In genomic region chr1:32056598-32056997, GRCh38 we compare ENCODE assay signal across 1 cellular context.
TF ChIP-seq lines count a peak whose summit lies in the region.

No MANE protein-coding gene starts in this region.

TF ChIP-seq in K562, 482 proteins besides CTCF, POLR2A, EP300 and RAD21:
- TF ChIP-seq ZKSCAN1 (IDR thresholded peaks at IDR 0.05; ENCODE audit: low read depth, low read length) (peak; percentile 78), ETV5 (CRISPR knock-in tag; IDR thresholded peaks at IDR 0.05; ENCODE audit: low read depth) (no peak), SIX5 (IDR thresholded peaks at IDR 0.05; ENCODE audit: borderline replicate concordance in 1 of 2, insufficient read depth in 1 of 2, low read depth in 1 of 2, low read length in 2 of 2) (no peak), THAP7 (CRISPR knock-in tag; IDR thresholded peaks at IDR 0.05) (no peak), ZBTB26 (CRISPR knock-in tag; IDR thresholded peaks at IDR 0.05) (no peak), ZNF316 (IDR thresholded peaks at IDR 0.05) (0 out of 2 replicates have a peak, but pooled peaks have one; percentile 4)
TF ChIP-seq in K562: peak in this region for 2.
